1 cellular context compared by ENCODE assay signal in the genomic region with DNA sequence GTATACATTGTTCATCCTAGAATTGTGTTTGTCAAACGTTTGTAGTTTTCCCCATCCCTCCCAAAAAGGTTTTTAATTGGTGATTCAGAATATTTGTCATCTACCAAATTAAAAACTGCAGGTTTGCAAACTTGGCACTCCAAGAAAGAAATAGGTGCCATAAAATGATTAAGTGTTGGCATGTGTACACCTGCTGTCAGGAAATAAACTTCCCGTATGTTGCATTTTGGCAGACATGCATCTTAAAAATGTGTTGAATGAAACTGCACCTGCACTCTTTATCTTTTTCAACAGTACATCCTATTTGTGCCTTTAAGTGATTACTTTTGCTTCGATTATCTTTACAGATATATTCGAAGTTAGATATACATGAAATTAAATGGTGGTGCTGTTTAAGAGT.
TF ChIP-seq lines count a peak whose summit lies in the region.

No MANE protein-coding gene starts in this region.

TF ChIP-seq in Ishikawa, 13 proteins besides CTCF, POLR2A, EP300 and RAD21 (continued from another document):
- TF ChIP-seq NFIC (IDR thresholded peaks at IDR 0.05), result 0 out of 2 replicates have a peak, but pooled peaks have one; percentile 14
